ENCODE assay signal across 27 cellular contexts in the genomic region with DNA sequence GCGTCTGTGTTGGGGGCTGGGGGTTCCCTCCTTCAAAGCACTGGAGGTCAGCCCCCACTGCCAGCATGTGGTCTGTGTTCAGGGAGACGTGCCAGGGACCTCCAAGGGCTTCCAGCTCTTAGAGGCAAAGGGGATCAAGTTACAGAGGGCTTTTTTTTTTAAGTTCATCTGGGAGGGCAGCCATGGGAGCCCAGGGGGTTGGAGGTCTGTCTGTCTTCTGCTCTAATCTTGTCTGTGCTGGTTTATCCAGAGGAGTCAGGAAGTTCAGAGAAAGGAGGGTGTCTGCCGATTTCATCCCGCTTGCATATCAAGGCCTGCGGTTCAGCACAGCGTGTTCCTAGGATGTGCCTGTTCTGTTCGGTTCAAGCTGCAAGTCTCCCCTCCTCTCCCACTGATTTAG.
DNase-seq lines count a peak whose midpoint lies in the region; ATAC-seq and TF ChIP-seq lines count a peak whose summit lies in the region.
"Had no signal": no experiment of that assay in that cellular context is flagged by ENCODE, and none has a peak within 500 bp of the region (broad histone marks: within the 10 kb centered on the region; RNA-seq: fewer than 3 reads in every experiment).

No MANE protein-coding gene starts in this region.

- CTCF ChIA-PET in activated naive CD4-positive, alpha-beta T cell treated with anti-CD3 and anti-CD28 coated beads, Interleukin-2, amount 10 ng/mL, durations not matched to agents 7 days and 5 days (lab: Charles Lee) = no interaction called here

- H3K4me3 ChIP-seq in right cardiac atrium (ENCODE audit: low read length) = no peak overlapping the region
- peak overlapping the region; percentile 8 for H3K4me3 ChIP-seq in neuron (ENCODE audit: low read length)
- H3K4me3 ChIP-seq in esophagus muscularis mucosa = no peak overlapping the region
- H3K4me3 ChIP-seq: adrenal gland, gastroesophageal sphincter, lung, skin epidermis had no signal

- H2AFZ ChIP-seq in neuron (ENCODE audit: low read depth, low read length) = no peak overlapping the region

- peak; percentile 86 to 87 for ATAC-seq in right cardiac atrium
- ATAC-seq in GM18868 (IDR thresholded peaks at IDR 0.05; ENCODE audit: unreplicated experiment) = no peak
- ATAC-seq: esophagus mucosa, gastroesophageal sphincter had no signal

- no peaks in the 10 kb centered on the region for H3K27me3 ChIP-seq in right cardiac atrium (ENCODE audit: control insufficient read depth, insufficient read depth)
- H3K27me3 ChIP-seq in neuron (ENCODE audit: insufficient read depth, low read length) = no peaks in the 10 kb centered on the region
- peaks cover 0 to 30% (median 4%) of the 10 kb centered on the region in 4 donors for H3K27me3 ChIP-seq in esophagus muscularis mucosa
- H3K27me3 ChIP-seq: adrenal gland had no signal

- TF ChIP-seq POLR2A in esophagus muscularis mucosa (IDR thresholded peaks at IDR 0.05; ENCODE audit: low read depth) = no peak

- H3K9me3 ChIP-seq in right cardiac atrium (ENCODE audit: control insufficient read depth, low read length) (no peaks in the 10 kb centered on the region), neuron (ENCODE audit: low read length) (no peaks in the 10 kb centered on the region), esophagus muscularis mucosa (peaks cover 0 to 9% (median 5%) of the 10 kb centered on the region in 4 donors)
- H3K9me3 ChIP-seq: adrenal gland had no signal

- H3K27ac ChIP-seq in right cardiac atrium (ENCODE audit: low read length) (no peak overlapping the region), esophagus muscularis mucosa (replicated peaks in 1 of 4) (peak overlapping the region in 1 of 4 donors; percentile 46)
- H3K27ac ChIP-seq: adrenal gland, skin epidermis, VCaP had no signal

- no peaks in the 10 kb centered on the region for H3K27me3 Mint-ChIP-seq in activated naive CD4-positive, alpha-beta T cell treated with anti-CD3 and anti-CD28 coated beads, Interleukin-2, amount 10 ng/mL, durations not matched to agents 7 days and 5 days

- H3K4me3 Mint-ChIP-seq in activated naive CD4-positive, alpha-beta T cell treated with anti-CD3 and anti-CD28 coated beads, Interleukin-2, amount 10 ng/mL, durations not matched to agents 7 days and 5 days = no peak overlapping the region
- H3K4me3 Mint-ChIP-seq: CD14-positive monocyte; HFFc6; T-helper 1 cell treated with Interleukin-12 subunit alpha and Interleukin-12 subunit beta and Interleukin-4 antibody, amounts not matched to agents 30 μg/mL and 1 μg/mL, for 36 hours had no signal

- DNase-seq in DMS79 treated with DMSO at 0.1 percent for 48 hours (lab: John Stamatoyannopoulos, UW) (peak; percentile 74), NCI-H69 (lab: John Stamatoyannopoulos, UW) (peak; percentile 79), right cardiac atrium (peak in 2 of 3 donors; percentile 54 to 79), HUDEP-2 (lab: John Stamatoyannopoulos, UW; ENCODE audit: unreplicated experiment in 76 of 76) (no peak), esophagus muscularis mucosa (ENCODE audit: extremely low spot score) (no peak)
- no peak for DNase-seq in activated naive CD4-positive, alpha-beta T cell treated with anti-CD3 and anti-CD28 coated beads, Interleukin-2, amount 10 ng/mL, durations not matched to agents 7 days and 5 days
- DNase-seq: ACHN; activated CD4-positive, alpha-beta T cell treated with anti-CD3 and anti-CD28 coated beads, Interleukin-2, amount 50 U/mL, for 4 hours; activated effector memory CD4-positive, alpha-beta T cell treated with anti-CD3 and anti-CD28 coated beads, Interleukin-2, amount 50 U/mL, for 16 hours; caudate nucleus; HFFc6; KG1; NCI-H2081 treated with DMSO at 0.1 percent for 48 hours; NCI-H510A treated with DMSO at 0.1 percent for 48 hours; posterior cingulate gyrus; SIG-M5; stimulated activated CD4-positive, alpha-beta T cell treated with anti-CD3 and anti-CD28 coated beads, Interleukin-4, amount 100 ng/mL, for 4 hours had no signal

- TF ChIP-seq CTCF in esophagus muscularis mucosa (IDR thresholded peaks at IDR 0.05) = no peak

- peaks cover 1% of the 10 kb centered on the region for H3K9me3 Mint-ChIP-seq in activated naive CD4-positive, alpha-beta T cell treated with anti-CD3 and anti-CD28 coated beads, Interleukin-2, amount 10 ng/mL, durations not matched to agents 7 days and 5 days

- H3K4me1 ChIP-seq in right cardiac atrium (ENCODE audit: control insufficient read depth, insufficient read depth, low read length) (peaks cover 4% of the 10 kb centered on the region), neuron (ENCODE audit: insufficient read depth, low read length) (peaks cover 30% of the 10 kb centered on the region), esophagus muscularis mucosa (peaks cover 0 to 16% (median 6%) of the 10 kb centered on the region in 4 donors)

- H3K36me3 Mint-ChIP-seq in activated naive CD4-positive, alpha-beta T cell treated with anti-CD3 and anti-CD28 coated beads, Interleukin-2, amount 10 ng/mL, durations not matched to agents 7 days and 5 days = no peaks in the 10 kb centered on the region
- H3K36me3 Mint-ChIP-seq: CD14-positive monocyte had no signal

- no peaks in the 10 kb centered on the region for H3K4me1 Mint-ChIP-seq in activated naive CD4-positive, alpha-beta T cell treated with anti-CD3 and anti-CD28 coated beads, Interleukin-2, amount 10 ng/mL, durations not matched to agents 7 days and 5 days
- H3K4me1 Mint-ChIP-seq: CD14-positive monocyte had no signal

- no peak for TF ChIP-seq EP300 in esophagus muscularis mucosa (IDR thresholded peaks at IDR 0.05)

- intact Hi-C loops in right cardiac atrium (cut with DNase I) = no loop called here
- intact Hi-C loops in esophagus muscularis mucosa (cut with DNase I) = no loop called here

- H3K36me3 ChIP-seq in neuron (ENCODE audit: insufficient read depth, low read length) = no peaks in the 10 kb centered on the region
- no peaks in the 10 kb centered on the region for H3K36me3 ChIP-seq in esophagus muscularis mucosa
- H3K36me3 ChIP-seq: adrenal gland, gastroesophageal sphincter had no signal

- WGBS in right cardiac atrium = 6% methylated on average over 7 of the region's 7 CpGs
- WGBS in esophagus muscularis mucosa = 29% methylated on average over 5 of the region's 7 CpGs

- H3K27ac Mint-ChIP-seq in activated naive CD4-positive, alpha-beta T cell treated with anti-CD3 and anti-CD28 coated beads, Interleukin-2, amount 10 ng/mL, durations not matched to agents 7 days and 5 days = no peak overlapping the region
- H3K27ac Mint-ChIP-seq: CD14-positive monocyte; HFFc6; T-helper 1 cell treated with Interleukin-12 subunit alpha and Interleukin-12 subunit beta and Interleukin-4 antibody, amounts not matched to agents 30 μg/mL and 1 μg/mL, for 36 hours had no signal

Comparison
In these comparisons a context has a peak if more than half of its experiments do, and no peak if none do; other contexts are left out.
1. DNase-seq: peak in DMS79 treated with DMSO at 0.1 percent for 48 hours (single experiment), NCI-H69 (single experiment) and right cardiac atrium (2 of 3); none in HUDEP-2 (0 of 76), activated naive CD4-positive, alpha-beta T cell treated with anti-CD3 and anti-CD28 coated beads, Interleukin-2, amount 10 ng/mL, durations not matched to agents 7 days and 5 days (single experiment) and esophagus muscularis mucosa (single experiment).